8 cellular contexts compared by ENCODE assay signal in genomic region chr19:12828494-12828893, GRCh38. TPM values are rescaled to one million over a fixed set of nuclear protein-coding genes. Genes with fewer than 3 reads are reported as not detected.
A peak's percentile ranks its signal among the peaks of the same experiment; 100 is the strongest.
DNase-seq lines count a peak whose midpoint lies in the region; ATAC-seq, FAIRE-seq and TF ChIP-seq lines count a peak whose summit lies in the region.

No MANE protein-coding gene starts in this region.

- no peak for FAIRE-seq in kidney (lab: Jason Lieb, UNC)

- no peak for TF ChIP-seq CTCF in kidney (IDR thresholded peaks at IDR 0.05; ENCODE audit: borderline replicate concordance, extremely low read depth, insufficient read depth)

- H3K4me3 ChIP-seq in iPS-15b (ENCODE audit: low read depth, low read length) (peak overlapping the region; percentile 33), kidney (ENCODE audit: low read length in 2 of 2) (no peak overlapping the region)

- H3K36me3 ChIP-seq in iPS-15b (ENCODE audit: control insufficient read depth, insufficient read depth, low read length): no peaks in the 10 kb centered on the region
- no peaks in the 10 kb centered on the region for H3K36me3 ChIP-seq in kidney (ENCODE audit: control insufficient read depth in 1 of 2, insufficient read depth in 2 of 2, low read length in 2 of 2)

- peaks cover 2% of the 10 kb centered on the region for H3K4me1 ChIP-seq in iPS-15b (ENCODE audit: control insufficient read depth, insufficient read depth, low read length)
- H3K4me1 ChIP-seq in kidney (ENCODE audit: control insufficient read depth in 1 of 2, insufficient read depth in 1 of 2, low read depth in 1 of 2, low read length in 2 of 2): peaks cover 0 to 6% of the 10 kb centered on the region in 2 donors

- H3K9ac ChIP-seq in iPS-15b (ENCODE audit: low read depth, low read length) (no peak overlapping the region), kidney (ENCODE audit: low read length in 2 of 2) (no peak overlapping the region)

- H3K9me3 ChIP-seq in iPS-15b (ENCODE audit: control insufficient read depth, insufficient read depth, low read length) (no peaks in the 10 kb centered on the region), kidney (ENCODE audit: control insufficient read depth in 1 of 2, low read length in 2 of 2) (no peaks in the 10 kb centered on the region)

- DNase-seq in DMS 273 treated with DMSO at 0.1 percent for 48 hours (lab: John Stamatoyannopoulos, UW) (peak; percentile 56), Kasumi-1 (lab: John Stamatoyannopoulos, UW) (peak; percentile 52 to 65), SK-N-DZ (ENCODE audit: low spot score) (peak; percentile 76), occipital lobe (lab: John Stamatoyannopoulos, UW) (no peak), kidney (no peak)

- H3K27ac ChIP-seq in kidney (ENCODE audit: low read depth in 2 of 2, low read length in 2 of 2): no peak overlapping the region

- ATAC-seq in GM18867 (IDR thresholded peaks at IDR 0.05; ENCODE audit: unreplicated experiment) (no peak), GM19351 (IDR thresholded peaks at IDR 0.05; ENCODE audit: unreplicated experiment) (no peak)

- intact Hi-C loops in kidney (cut with DNase I): no loop called here

- peaks cover 13% of the 10 kb centered on the region for H3K27me3 ChIP-seq in iPS-15b (ENCODE audit: control insufficient read depth, insufficient read depth, low read length)

RNA-seq across cellular contexts. Expression of gene RTBDN, which starts 5.9 kb away (rescaled TPM):
- polyA plus RNA-seq in SK-N-DZ (2014; cell fraction: cytosol; rRNA removed): 8.0 and 8.8 TPM in 2 replicates
- 2.5 and 5.7 TPM in 2 replicates for polyA plus RNA-seq in SK-N-DZ (2014; cell fraction: nucleus; rRNA removed)
- total RNA-seq in occipital lobe (2.0 TPM), kidney (not detected)
- polyA plus RNA-seq in kidney (ENCODE audit: insufficient read depth, low read depth, low replicate concordance): not detected

RNA-seq across cellular contexts. Expression of gene MAST1, which starts 9.8 kb away (rescaled TPM):
- 18.5 and 25.5 TPM in 2 replicates for polyA plus RNA-seq in SK-N-DZ (2014; cell fraction: cytosol; rRNA removed)
- polyA plus RNA-seq in SK-N-DZ (2014; cell fraction: nucleus; rRNA removed): 81.0 and 102 TPM in 2 replicates
- total RNA-seq in occipital lobe (35.1 TPM), kidney (0.35 TPM)
- 0.39 TPM for polyA plus RNA-seq in kidney (ENCODE audit: insufficient read depth, low read depth, low replicate concordance)

RNA-seq across cellular contexts. Expression of gene RNASEH2A, which starts 22.1 kb away (rescaled TPM):
- 88.4 and 99.4 TPM in 2 replicates for polyA plus RNA-seq in SK-N-DZ (2014; cell fraction: cytosol; rRNA removed)
- 67.7 and 74.8 TPM in 2 replicates for polyA plus RNA-seq in SK-N-DZ (2014; cell fraction: nucleus; rRNA removed)
- 15.8 TPM for total RNA-seq in occipital lobe
- total RNA-seq in kidney: 7.9 TPM
- 1.3 TPM for polyA plus RNA-seq in kidney (ENCODE audit: insufficient read depth, low read depth, low replicate concordance)

RNA-seq across cellular contexts. Expression of gene THSD8, which starts 26.6 kb away (rescaled TPM):
- not detected in 2 replicates for polyA plus RNA-seq in SK-N-DZ (2014; cell fraction: cytosol; rRNA removed)
- not detected in 2 replicates for polyA plus RNA-seq in SK-N-DZ (2014; cell fraction: nucleus; rRNA removed)
- 0.62 TPM for total RNA-seq in occipital lobe
- total RNA-seq in kidney: 3.2 TPM
- 10.0 TPM for polyA plus RNA-seq in kidney (ENCODE audit: insufficient read depth, low read depth, low replicate concordance)

RNA-seq across cellular contexts. Expression of gene PRDX2, which starts 26.9 kb away (rescaled TPM):
- 767 and 849 TPM in 2 replicates for polyA plus RNA-seq in SK-N-DZ (2014; cell fraction: cytosol; rRNA removed)
- 377 and 409 TPM in 2 replicates for polyA plus RNA-seq in SK-N-DZ (2014; cell fraction: nucleus; rRNA removed)
- 174 TPM for total RNA-seq in occipital lobe
- 171 TPM for total RNA-seq in kidney
- polyA plus RNA-seq in kidney (ENCODE audit: insufficient read depth, low read depth, low replicate concordance): 664 TPM

Comparison
In these comparisons a context has a peak if more than half of its experiments do, and no peak if none do; other contexts are left out.
1. DNase-seq: peak in DMS 273 treated with DMSO at 0.1 percent for 48 hours (single experiment), Kasumi-1 (2 of 2) and SK-N-DZ (single experiment); none in occipital lobe (single experiment) and kidney (single experiment).
2. RNA of gene MAST1, which starts 9.8 kb away (total RNA-seq): 35.1 TPM in occipital lobe (single experiment); 0.35 TPM in kidney (single experiment); every median in the first group is over 10 times any median in the second.